ENCODE assay signal across 1 cellular context in genomic region chr16:78289844-78290277, GRCh38.
A peak's percentile ranks its signal among the peaks of the same experiment; 100 is the strongest.
TF ChIP-seq lines count a peak whose summit lies in the region.

No MANE protein-coding gene starts in this region.

TF ChIP-seq in HEK293, 187 proteins besides CTCF, POLR2A, EP300 and RAD21 (continued from another document and continues in another):
- TF ChIP-seq, protein P1, sequence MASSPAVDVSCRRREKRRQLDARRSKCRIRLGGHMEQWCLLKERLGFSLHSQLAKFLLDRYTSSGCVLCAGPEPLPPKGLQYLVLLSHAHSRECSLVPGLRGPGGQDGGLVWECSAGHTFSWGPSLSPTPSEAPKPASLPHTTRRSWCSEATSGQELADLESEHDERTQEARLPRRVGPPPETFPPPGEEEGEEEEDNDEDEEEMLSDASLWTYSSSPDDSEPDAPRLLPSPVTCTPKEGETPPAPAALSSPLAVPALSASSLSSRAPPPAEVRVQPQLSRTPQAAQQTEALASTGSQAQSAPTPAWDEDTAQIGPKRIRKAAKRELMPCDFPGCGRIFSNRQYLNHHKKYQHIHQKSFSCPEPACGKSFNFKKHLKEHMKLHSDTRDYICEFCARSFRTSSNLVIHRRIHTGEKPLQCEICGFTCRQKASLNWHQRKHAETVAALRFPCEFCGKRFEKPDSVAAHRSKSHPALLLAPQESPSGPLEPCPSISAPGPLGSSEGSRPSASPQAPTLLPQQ (tag by site-specific recombination; IDR thresholded peaks at IDR 0.05): peak; percentile 16; the same call in 1 of the 2 replicates
- TF ChIP-seq ZNF610 (tag by site-specific recombination; IDR thresholded peaks at IDR 0.05; ENCODE audit: borderline replicate concordance): no peak
- TF ChIP-seq ZFP37 (tag by site-specific recombination; IDR thresholded peaks at IDR 0.05): no peak
- no peak for TF ChIP-seq ZNF791 (tag by site-specific recombination; IDR thresholded peaks at IDR 0.05)
- peak; percentile 74 for TF ChIP-seq ZNF398 (tag by site-specific recombination; IDR thresholded peaks at IDR 0.05)
- TF ChIP-seq ZNF514 (tag by site-specific recombination; IDR thresholded peaks at IDR 0.05): no peak
- TF ChIP-seq KLF1 (tag by site-specific recombination; IDR thresholded peaks at IDR 0.05): no peak
- TF ChIP-seq ZNF391 (tag by site-specific recombination; IDR thresholded peaks at IDR 0.05; ENCODE audit: borderline replicate concordance, low read depth): 0 out of 2 replicates have a peak, but pooled peaks have one; percentile 17
- TF ChIP-seq ZSCAN23 (tag by site-specific recombination; IDR thresholded peaks at IDR 0.05): no peak
- TF ChIP-seq ZSCAN30 (tag by site-specific recombination; IDR thresholded peaks at IDR 0.05): no peak
- TF ChIP-seq WT1 (tag by site-specific recombination; IDR thresholded peaks at IDR 0.05): peak; percentile 80
- peak; percentile 80; the same call in 1 of the 2 replicates for TF ChIP-seq BCL11A (tag by site-specific recombination; IDR thresholded peaks at IDR 0.05; ENCODE audit: low read depth)
- TF ChIP-seq ZNF629 (tag by site-specific recombination; IDR thresholded peaks at IDR 0.05): peak; percentile 80
- peak; percentile 13; the same call in 1 of the 2 replicates for TF ChIP-seq ZNF549 (tag by site-specific recombination; IDR thresholded peaks at IDR 0.05)
- peak; percentile 94 for TF ChIP-seq ZNF843 (tag by site-specific recombination; IDR thresholded peaks at IDR 0.05)
- peak; percentile 68 for TF ChIP-seq ZSCAN4 (tag by site-specific recombination; IDR thresholded peaks at IDR 0.05)
- TF ChIP-seq, protein P2, sequence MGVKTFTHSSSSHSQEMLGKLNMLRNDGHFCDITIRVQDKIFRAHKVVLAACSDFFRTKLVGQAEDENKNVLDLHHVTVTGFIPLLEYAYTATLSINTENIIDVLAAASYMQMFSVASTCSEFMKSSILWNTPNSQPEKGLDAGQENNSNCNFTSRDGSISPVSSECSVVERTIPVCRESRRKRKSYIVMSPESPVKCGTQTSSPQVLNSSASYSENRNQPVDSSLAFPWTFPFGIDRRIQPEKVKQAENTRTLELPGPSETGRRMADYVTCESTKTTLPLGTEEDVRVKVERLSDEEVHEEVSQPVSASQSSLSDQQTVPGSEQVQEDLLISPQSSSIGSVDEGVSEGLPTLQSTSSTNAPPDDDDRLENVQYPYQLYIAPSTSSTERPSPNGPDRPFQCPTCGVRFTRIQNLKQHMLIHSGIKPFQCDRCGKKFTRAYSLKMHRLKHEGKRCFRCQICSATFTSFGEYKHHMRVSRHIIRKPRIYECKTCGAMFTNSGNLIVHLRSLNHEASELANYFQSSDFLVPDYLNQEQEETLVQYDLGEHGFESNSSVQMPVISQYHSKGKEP (tag by site-specific recombination; IDR thresholded peaks at IDR 0.05): peak; percentile 84; the same call in 1 of the 2 replicates
- no peak for TF ChIP-seq ZNF175 (tag by site-specific recombination; IDR thresholded peaks at IDR 0.05)
- TF ChIP-seq ZNF654 (tag by site-specific recombination; IDR thresholded peaks at IDR 0.05; ENCODE audit: low read depth): 0 out of 2 replicates have a peak, but pooled peaks have one; percentile 15
- peak; percentile 64; the same call in 1 of the 2 replicates for TF ChIP-seq ZNF366 (tag by site-specific recombination; conservative IDR thresholded peaks at IDR 0.05)
- TF ChIP-seq ZEB2 (tag by site-specific recombination; IDR thresholded peaks at IDR 0.05): 0 out of 2 replicates have a peak, but pooled peaks have one; percentile 62
- TF ChIP-seq, protein P3, sequence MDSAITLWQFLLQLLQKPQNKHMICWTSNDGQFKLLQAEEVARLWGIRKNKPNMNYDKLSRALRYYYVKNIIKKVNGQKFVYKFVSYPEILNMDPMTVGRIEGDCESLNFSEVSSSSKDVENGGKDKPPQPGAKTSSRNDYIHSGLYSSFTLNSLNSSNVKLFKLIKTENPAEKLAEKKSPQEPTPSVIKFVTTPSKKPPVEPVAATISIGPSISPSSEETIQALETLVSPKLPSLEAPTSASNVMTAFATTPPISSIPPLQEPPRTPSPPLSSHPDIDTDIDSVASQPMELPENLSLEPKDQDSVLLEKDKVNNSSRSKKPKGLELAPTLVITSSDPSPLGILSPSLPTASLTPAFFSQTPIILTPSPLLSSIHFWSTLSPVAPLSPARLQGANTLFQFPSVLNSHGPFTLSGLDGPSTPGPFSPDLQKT (IDR thresholded peaks at IDR 0.05; ENCODE audit: borderline replicate concordance, low read depth, low read length): no peak
- peak; percentile 79 for TF ChIP-seq ZNF561 (tag by site-specific recombination; IDR thresholded peaks at IDR 0.05; ENCODE audit: borderline replicate concordance)
- TF ChIP-seq, protein P4, sequence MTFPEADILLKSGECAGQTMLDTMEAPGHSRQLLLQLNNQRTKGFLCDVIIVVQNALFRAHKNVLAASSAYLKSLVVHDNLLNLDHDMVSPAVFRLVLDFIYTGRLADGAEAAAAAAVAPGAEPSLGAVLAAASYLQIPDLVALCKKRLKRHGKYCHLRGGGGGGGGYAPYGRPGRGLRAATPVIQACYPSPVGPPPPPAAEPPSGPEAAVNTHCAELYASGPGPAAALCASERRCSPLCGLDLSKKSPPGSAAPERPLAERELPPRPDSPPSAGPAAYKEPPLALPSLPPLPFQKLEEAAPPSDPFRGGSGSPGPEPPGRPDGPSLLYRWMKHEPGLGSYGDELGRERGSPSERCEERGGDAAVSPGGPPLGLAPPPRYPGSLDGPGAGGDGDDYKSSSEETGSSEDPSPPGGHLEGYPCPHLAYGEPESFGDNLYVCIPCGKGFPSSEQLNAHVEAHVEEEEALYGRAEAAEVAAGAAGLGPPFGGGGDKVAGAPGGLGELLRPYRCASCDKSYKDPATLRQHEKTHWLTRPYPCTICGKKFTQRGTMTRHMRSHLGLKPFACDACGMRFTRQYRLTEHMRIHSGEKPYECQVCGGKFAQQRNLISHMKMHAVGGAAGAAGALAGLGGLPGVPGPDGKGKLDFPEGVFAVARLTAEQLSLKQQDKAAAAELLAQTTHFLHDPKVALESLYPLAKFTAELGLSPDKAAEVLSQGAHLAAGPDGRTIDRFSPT (tag by site-specific recombination; IDR thresholded peaks at IDR 0.05): peak; percentile 61; the same call in 1 of the 2 replicates
- peak; percentile 81 for TF ChIP-seq FEZF1 (tag by site-specific recombination; IDR thresholded peaks at IDR 0.05)
- TF ChIP-seq, protein P5, sequence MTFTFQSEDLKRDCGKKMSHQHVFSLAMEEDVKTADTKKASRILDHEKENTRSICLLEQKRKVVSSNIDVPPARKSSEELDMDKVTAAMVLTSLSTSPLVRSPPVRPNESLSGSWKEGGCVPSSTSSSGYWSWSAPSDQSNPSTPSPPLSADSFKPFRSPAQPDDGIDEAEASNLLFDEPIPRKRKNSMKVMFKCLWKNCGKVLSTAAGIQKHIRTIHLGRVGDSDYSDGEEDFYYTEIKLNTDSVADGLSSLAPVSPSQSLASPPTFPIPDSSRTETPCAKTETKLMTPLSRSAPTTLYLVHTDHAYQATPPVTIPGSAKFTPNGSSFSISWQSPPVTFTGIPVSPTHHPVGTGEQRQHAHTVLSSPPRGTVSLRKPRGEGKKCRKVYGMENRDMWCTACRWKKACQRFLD (tag by site-specific recombination; IDR thresholded peaks at IDR 0.05): no peak
- no peak for TF ChIP-seq MYNN (tag by site-specific recombination; IDR thresholded peaks at IDR 0.05; ENCODE audit: borderline replicate concordance)
- no peak for TF ChIP-seq ZNF664 (tag by site-specific recombination; IDR thresholded peaks at IDR 0.05)
- peak; percentile 32; the same call in 1 of the 2 replicates for TF ChIP-seq ZBTB17 (tag by site-specific recombination; IDR thresholded peaks at IDR 0.05)
- no peak for TF ChIP-seq ZNF184 (tag by site-specific recombination; IDR thresholded peaks at IDR 0.05)
- no peak for TF ChIP-seq ZNF768 (tag by site-specific recombination; IDR thresholded peaks at IDR 0.05)
- TF ChIP-seq OVOL3 (tag by site-specific recombination; IDR thresholded peaks at IDR 0.05): peak; percentile 51; the same call in 1 of the 2 replicates
- TF ChIP-seq ZNF433 (tag by site-specific recombination; IDR thresholded peaks at IDR 0.05; ENCODE audit: low read depth): no peak
- TF ChIP-seq ZNF544 (tag by site-specific recombination; IDR thresholded peaks at IDR 0.05): no peak
- TF ChIP-seq ZNF530 (tag by site-specific recombination; IDR thresholded peaks at IDR 0.05; ENCODE audit: low read depth): no peak
- peak; percentile 46; the same call in 1 of the 2 replicates for TF ChIP-seq KLF16 (tag by site-specific recombination; IDR thresholded peaks at IDR 0.05)
- TF ChIP-seq ZSCAN5A (tag by site-specific recombination; IDR thresholded peaks at IDR 0.05): no peak
- TF ChIP-seq MEIS1 (CRISPR knock-in tag; IDR thresholded peaks at IDR 0.05; ENCODE audit: borderline replicate concordance): no peak
- TF ChIP-seq GLI2 (tag by site-specific recombination; IDR thresholded peaks at IDR 0.05; ENCODE audit: borderline replicate concordance, low read depth): no peak
- no peak for TF ChIP-seq ZBTB1 (tag by site-specific recombination; IDR thresholded peaks at IDR 0.05)
- peak; percentile 80; the same call in 1 of the 2 replicates for TF ChIP-seq ZSCAN16 (tag by site-specific recombination; IDR thresholded peaks at IDR 0.05)
- peak; percentile 96 for TF ChIP-seq ATF2 (tag by site-specific recombination; IDR thresholded peaks at IDR 0.05; ENCODE audit: low read depth)
- no peak for TF ChIP-seq ZNF707 (tag by site-specific recombination; IDR thresholded peaks at IDR 0.05)
- no peak for TF ChIP-seq ZNF404 (tag by site-specific recombination; IDR thresholded peaks at IDR 0.05)
- TF ChIP-seq ZNF311 (tag by site-specific recombination; IDR thresholded peaks at IDR 0.05; ENCODE audit: borderline replicate concordance): no peak
- TF ChIP-seq, protein P6, sequence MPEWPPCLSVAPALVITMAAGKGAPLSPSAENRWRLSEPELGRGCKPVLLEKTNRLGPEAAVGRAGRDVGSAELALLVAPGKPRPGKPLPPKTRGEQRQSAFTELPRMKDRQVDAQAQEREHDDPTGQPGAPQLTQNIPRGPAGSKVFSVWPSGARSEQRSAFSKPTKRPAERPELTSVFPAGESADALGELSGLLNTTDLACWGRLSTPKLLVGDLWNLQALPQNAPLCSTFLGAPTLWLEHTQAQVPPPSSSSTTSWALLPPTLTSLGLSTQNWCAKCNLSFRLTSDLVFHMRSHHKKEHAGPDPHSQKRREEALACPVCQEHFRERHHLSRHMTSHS (tag by site-specific recombination; IDR thresholded peaks at IDR 0.05): no peak
- TF ChIP-seq ZIC2 (tag by site-specific recombination; IDR thresholded peaks at IDR 0.05): no peak
- TF ChIP-seq IKZF3 (tag by site-specific recombination; IDR thresholded peaks at IDR 0.05): peak; percentile 74
- TF ChIP-seq ZNF169 (tag by site-specific recombination; IDR thresholded peaks at IDR 0.05): no peak
- no peak for TF ChIP-seq ZNF274 (IDR thresholded peaks at IDR 0.05; ENCODE audit: low read length)
- no peak for TF ChIP-seq ZNF274 (tag by site-specific recombination; IDR thresholded peaks at IDR 0.05; ENCODE audit: borderline replicate concordance)
- TF ChIP-seq ZNF580 (tag by site-specific recombination; IDR thresholded peaks at IDR 0.05): peak; percentile 81
- peak; percentile 73 for TF ChIP-seq ZXDB (tag by site-specific recombination; IDR thresholded peaks at IDR 0.05)
- TF ChIP-seq ZNF214 (tag by site-specific recombination; IDR thresholded peaks at IDR 0.05; ENCODE audit: borderline replicate concordance): no peak
- TF ChIP-seq ZNF626 (tag by site-specific recombination; IDR thresholded peaks at IDR 0.05): no peak
- TF ChIP-seq ZNF202 (tag by site-specific recombination; IDR thresholded peaks at IDR 0.05; ENCODE audit: borderline replicate concordance): no peak
